8 cellular contexts compared by ENCODE assay signal in genomic region chr12:153080-153746, GRCh38.
DNase-seq lines count a peak whose midpoint lies in the region; ATAC-seq and TF ChIP-seq lines count a peak whose summit lies in the region.

No MANE protein-coding gene starts in this region.

- H3K36me3 Mint-ChIP-seq in endodermal cell (ENCODE audit: low read depth) (no peaks in the 10 kb centered on the region), naive B cell (no peaks in the 10 kb centered on the region)

- peak; percentile 73 for DNase-seq in DMS153 treated with DMSO at 0.1 percent for 48 hours (lab: John Stamatoyannopoulos, UW; ENCODE audit: unreplicated experiment)
- peak; percentile 86 for DNase-seq in NCI-H510A treated with DMSO at 0.1 percent for 48 hours (lab: John Stamatoyannopoulos, UW)
- DNase-seq in activated CD4-positive, alpha-beta T cell treated with anti-CD3 and anti-CD28 coated beads, Interleukin-2, amount 50 U/mL, for 24 hours (ENCODE audit: low read depth in 1 of 2, low spot score in 1 of 2) = peak; percentile 12 to 30
- peak; percentile 98 for DNase-seq in endodermal cell
- DNase-seq in naive B cell = peak; percentile 18
- DNase-seq in thyroid gland = peak; percentile 57 to 61

- ATAC-seq in HG02870 (IDR thresholded peaks at IDR 0.05; ENCODE audit: unreplicated experiment) = peak; percentile 62
- ATAC-seq in naive B cell (ENCODE audit: low read depth in 2 of 2) = peak; percentile 39 to 70
- ATAC-seq in HG03135 (IDR thresholded peaks at IDR 0.05; ENCODE audit: unreplicated experiment) = no peak

- H3K27me3 ChIP-seq in endodermal cell (ENCODE audit: control insufficient read depth, insufficient read depth, low read length, poor library complexity, severe bottlenecking) (no peaks in the 10 kb centered on the region), thyroid gland (no peaks in the 10 kb centered on the region)

- TF ChIP-seq CTCF in endodermal cell (conservative IDR thresholded peaks at IDR 0.05) = peak; percentile 100
- peak in 4 of 6 experiments; percentile 34 to 53 (median 40) for TF ChIP-seq CTCF in thyroid gland (IDR thresholded peaks at IDR 0.05)

- H3K9ac ChIP-seq in endodermal cell (ENCODE audit: extremely low read depth, low read length, poor library complexity, severe bottlenecking) = no peak overlapping the region

- H3K27ac ChIP-seq in endodermal cell (ENCODE audit: low read depth, low read length) (no peak overlapping the region), thyroid gland (no peak overlapping the region)

- H3K9me3 Mint-ChIP-seq in endodermal cell (no peaks in the 10 kb centered on the region), naive B cell (no peaks in the 10 kb centered on the region)

- H3K27me3 Mint-ChIP-seq in endodermal cell (ENCODE audit: insufficient read depth) (peaks cover 16% of the 10 kb centered on the region), naive B cell (peaks cover 5 to 48% (median 14%) of the 10 kb centered on the region in 3 donors)

- H3K4me3 Mint-ChIP-seq in endodermal cell (peak overlapping the region; percentile 11), naive B cell (no peak overlapping the region)

- H3K9me3 ChIP-seq in endodermal cell (ENCODE audit: control insufficient read depth, low read length) (no peaks in the 10 kb centered on the region), thyroid gland (no peaks in the 10 kb centered on the region)

- intact Hi-C loops in thyroid gland (cut with DNase I) = no loop called here

- H3K4me3 ChIP-seq in endodermal cell (ENCODE audit: low read length) = no peak overlapping the region
- H3K4me3 ChIP-seq in thyroid gland (replicated peaks in 1 of 3) = no peak overlapping the region

- H3K4me1 Mint-ChIP-seq in endodermal cell (peaks cover 15% of the 10 kb centered on the region), naive B cell (peaks cover 0 to 12% (median 7%) of the 10 kb centered on the region in 3 donors)

- no peaks in the 10 kb centered on the region for H3K36me3 ChIP-seq in endodermal cell (ENCODE audit: control insufficient read depth, insufficient read depth, low read length)
- H3K36me3 ChIP-seq in thyroid gland = no peaks in the 10 kb centered on the region

- WGBS in endodermal cell (ENCODE audit: insufficient coverage in 1 of 2, insufficient read length in 1 of 2), 2 experiments = 18 to 33% methylated on average over 2 to 11 of the region's 11 CpGs
- WGBS in thyroid gland, 2 donors = 22 to 31% methylated on average over 6 to 9 of the region's 11 CpGs

- H3K27ac Mint-ChIP-seq in endodermal cell (no peak overlapping the region), naive B cell (no peak overlapping the region)

- H3K4me1 ChIP-seq in endodermal cell (ENCODE audit: control insufficient read depth, insufficient read depth, low read length) (no peaks in the 10 kb centered on the region), thyroid gland (peaks cover 0 to 13% of the 10 kb centered on the region in 2 donors)

- no peak for TF ChIP-seq POLR2A in thyroid gland (IDR thresholded peaks at IDR 0.05)

Comparison
In these comparisons a context has a peak if more than half of its experiments do, and no peak if none do; other contexts are left out.
1. DNase-seq: peak in every context shown above with its lines; median percentile 98 in endodermal cell; 86 in NCI-H510A treated with DMSO at 0.1 percent for 48 hours; 73 in DMS153 treated with DMSO at 0.1 percent for 48 hours; 59 in thyroid gland; 21 in activated CD4-positive, alpha-beta T cell treated with anti-CD3 and anti-CD28 coated beads, Interleukin-2, amount 50 U/mL, for 24 hours; 18 in naive B cell.